In genomic region chr22:35491061-35491907, GRCh38 we compare ENCODE assay signal across 2 cellular contexts. TPM values are rescaled to one million over a fixed set of nuclear protein-coding genes. Genes with fewer than 3 reads are reported as not detected.
"Had no signal": no experiment of that assay in that cellular context is flagged by ENCODE, and none has a peak within 500 bp of the region (broad histone marks: within the 10 kb centered on the region; RNA-seq: fewer than 3 reads in every experiment).

No MANE protein-coding gene starts in this region.

RNA-seq across cellular contexts. Expression of gene RASD2, which starts 49.3 kb away (rescaled TPM):
- total RNA-seq: activated naive CD4-positive, alpha-beta T cell treated with anti-CD3 and anti-CD28 coated beads for 36 hours; activated T-helper 1 cell treated with anti-CD3 and anti-CD28 coated beads, Interleukin-12 subunit alpha, Interleukin-12 subunit beta, Interleukin-2, Interleukin-4 antibody, amounts not matched to agents 30 ng/mL and 10 ng/mL and 1 ng/mL, durations not matched to agents 14 hours and 24 hours and 36 hours had no signal
